In the genomic region with DNA sequence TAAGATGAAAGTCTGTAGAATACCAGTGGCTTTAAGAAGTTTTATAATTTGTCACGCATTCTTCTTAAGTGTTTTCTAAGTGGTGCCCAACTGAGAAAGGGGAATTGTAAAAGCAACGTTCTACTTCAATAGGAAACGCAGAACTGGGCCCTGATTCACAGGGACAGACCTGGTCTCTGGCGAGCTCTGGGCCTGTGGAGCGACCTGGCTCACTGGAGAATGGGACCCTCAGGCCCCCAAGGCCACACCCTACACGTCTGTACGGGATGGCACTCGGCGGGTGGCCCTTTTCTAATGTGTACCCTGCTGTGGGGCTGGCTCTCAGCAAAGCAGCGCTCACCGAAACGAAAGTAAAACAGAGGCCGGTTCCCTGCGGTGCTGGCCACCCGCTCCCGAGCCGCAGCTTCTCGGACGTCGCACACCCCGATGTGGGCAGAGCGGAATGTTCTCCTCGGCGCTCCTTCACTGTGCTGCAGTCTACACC, we compare ENCODE assay signal across 8 cellular contexts.
DNase-seq lines count a peak whose midpoint lies in the region; ATAC-seq lines count a peak whose summit lies in the region.

No MANE protein-coding gene starts in this region.

- DNase-seq in DMS79 treated with DMSO at 0.1 percent for 48 hours (lab: John Stamatoyannopoulos, UW) (peak; percentile 46), DMS79 (lab: John Stamatoyannopoulos, UW) (no peak), LHCN-M2 (ENCODE audit: low read depth) (peak; percentile 52), left cardiac atrium (peak; percentile 44), medulla oblongata (ENCODE audit: extremely low spot score) (no peak), NCI-H82 (lab: John Stamatoyannopoulos, UW) (no peak)
- peak; percentile 33 for DNase-seq in activated naive CD4-positive, alpha-beta T cell treated with anti-CD3 and anti-CD28 coated beads, Interleukin-2, amount 50 U/mL, for 16 hours

- ATAC-seq in left cardiac atrium = peak; percentile 35 to 44

- peak overlapping the region; percentile 23 to 52 (median 30) for H3K4me3 ChIP-seq in skin epidermis

- intact Hi-C loops in left cardiac atrium (cut with DNase I) = no loop called here

- peak overlapping the region; percentile 22 to 89 (median 75) for H3K27ac ChIP-seq in skin epidermis

Comparison
In these comparisons a context has a peak if more than half of its experiments do, and no peak if none do; other contexts are left out.
1. DNase-seq: peak in DMS79 treated with DMSO at 0.1 percent for 48 hours (single experiment), LHCN-M2 (single experiment), activated naive CD4-positive, alpha-beta T cell treated with anti-CD3 and anti-CD28 coated beads, Interleukin-2, amount 50 U/mL, for 16 hours (single experiment) and left cardiac atrium (single experiment); none in DMS79 (single experiment), medulla oblongata (single experiment) and NCI-H82 (single experiment).